8 cellular contexts compared by ENCODE assay signal in the genomic region with DNA sequence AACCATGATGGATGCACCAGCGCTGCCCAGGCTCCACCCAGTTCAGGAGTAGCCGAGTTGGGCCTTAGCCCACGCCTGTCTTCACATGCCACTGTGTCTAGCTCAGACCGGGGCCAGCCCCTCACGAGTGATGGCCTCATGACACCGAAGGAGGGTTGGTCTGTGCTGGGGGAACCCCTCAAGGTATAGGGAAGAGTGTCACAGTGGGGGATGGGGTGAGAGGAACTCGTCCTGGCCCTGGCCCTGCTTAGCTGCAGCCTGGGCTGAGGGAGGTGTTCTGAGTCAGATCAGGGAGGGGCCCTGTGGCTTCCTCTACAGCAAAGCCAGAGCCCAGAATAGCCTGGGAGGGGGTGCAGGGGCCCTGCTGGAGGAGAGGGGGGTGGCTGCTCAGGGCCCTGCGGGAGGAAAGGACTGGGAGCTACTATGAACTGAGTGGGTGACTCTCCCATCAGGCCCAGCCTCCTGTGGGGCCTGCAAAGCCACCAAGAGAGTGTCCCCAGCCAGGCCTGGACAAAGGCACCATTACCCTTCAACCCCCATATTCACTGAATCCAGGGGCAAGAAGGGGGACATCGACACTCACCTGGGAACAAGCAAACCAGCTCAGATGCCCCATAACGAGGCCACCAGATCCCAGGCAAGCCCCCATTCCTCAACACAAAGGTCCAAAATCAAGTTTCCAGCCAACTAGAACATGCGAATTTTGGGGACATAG. TPM values are rescaled to one million over a fixed set of nuclear protein-coding genes. Genes with fewer than 3 reads are reported as not detected.
DNase-seq lines count a peak whose midpoint lies in the region; ATAC-seq and TF ChIP-seq lines count a peak whose summit lies in the region.

No MANE protein-coding gene starts in this region.

- no peaks in the 10 kb centered on the region for H3K36me3 Mint-ChIP-seq in T-helper 17 cell (ENCODE audit: low read depth)

- peaks cover 0 to 47% (median 0%) of the 10 kb centered on the region in 3 donors for H3K27me3 ChIP-seq in stomach

- no peak for TF ChIP-seq POLR2A in stomach (IDR thresholded peaks at IDR 0.05)

- intact Hi-C loops in stomach (cut with DNase I; ENCODE audit: low total_unique reads), result no loop called here

- H3K9me3 ChIP-seq in T-helper 17 cell (ENCODE audit: control insufficient read depth, low read length, poor library complexity, severe bottlenecking), result no peaks in the 10 kb centered on the region
- no peaks in the 10 kb centered on the region for H3K9me3 ChIP-seq in stomach

- peak overlapping the region in 1 of 5 donors; percentile 20 for H3K27ac ChIP-seq in stomach

- ATAC-seq in GM19372 (IDR thresholded peaks at IDR 0.05; ENCODE audit: low read depth, unreplicated experiment) (peak; percentile 82), HG03280 (IDR thresholded peaks at IDR 0.05; ENCODE audit: unreplicated experiment) (peak; percentile 86), T-helper 17 cell (peak; percentile 95)

- no peak overlapping the region for H3K4me3 ChIP-seq in stomach

- peak; percentile 67 for DNase-seq in Daoy (ENCODE audit: low read depth)
- peak in 1 of 3 donors; percentile 24 for DNase-seq in T-helper 17 cell
- peak; percentile 78 for DNase-seq in germinal center (ENCODE audit: low spot score)
- peak; percentile 38 for DNase-seq in stomach
- no peak for DNase-seq in NCI-H748 (lab: John Stamatoyannopoulos, UW; ENCODE audit: unreplicated experiment)
- DNase-seq in HuH-7 (ENCODE audit: low spot score), result no peak

- no peaks in the 10 kb centered on the region for H3K4me1 ChIP-seq in stomach

- no peak for TF ChIP-seq CTCF in stomach (IDR thresholded peaks at IDR 0.05)

- H3K27ac Mint-ChIP-seq in T-helper 17 cell, result peak overlapping the region; percentile 81

- peaks cover 31% of the 10 kb centered on the region for H3K4me1 Mint-ChIP-seq in T-helper 17 cell

- 57 to 69% (median 62%) methylated on average over 11 of the region's 11 CpGs for WGBS in stomach, 5 donors

- H3K4me3 Mint-ChIP-seq in T-helper 17 cell, result peak overlapping the region; percentile 63

- H3K36me3 ChIP-seq in stomach, result no peaks in the 10 kb centered on the region

- TF ChIP-seq EP300 in stomach (IDR thresholded peaks at IDR 0.05), result no peak

- H3K27me3 Mint-ChIP-seq in T-helper 17 cell, result peaks cover 8% of the 10 kb centered on the region

RNA-seq across cellular contexts. Expression of a gene that starts 41.2 kb away (rescaled TPM):
- not detected in 2 replicates for total RNA-seq in Daoy (2014; rRNA removed; shearing (Covaris generic))
- total RNA-seq in T-helper 17 cell, result 1 to 10 TPM in 1 of 2 donors, not detected in 1; 1.9 TPM
- total RNA-seq in stomach, result 10 to 100 TPM in 2 of 5 donors, 1 to 10 TPM in 1, not detected in 2; 2.0 to 53.1 (median 12.3) TPM
- polyA plus RNA-seq in stomach, result 10 to 100 TPM; 19.7 to 22.6 (median 19.8) TPM

Comparison
In these comparisons a context has a peak if more than half of its experiments do, and no peak if none do; other contexts are left out.
1. DNase-seq: peak in Daoy (single experiment), germinal center (single experiment) and stomach (single experiment); none in NCI-H748 (single experiment) and HuH-7 (single experiment).
2. Peak in every context shown above with its lines, with median percentiles within 50 percentile points of each other: ATAC-seq.